In the genomic region with DNA sequence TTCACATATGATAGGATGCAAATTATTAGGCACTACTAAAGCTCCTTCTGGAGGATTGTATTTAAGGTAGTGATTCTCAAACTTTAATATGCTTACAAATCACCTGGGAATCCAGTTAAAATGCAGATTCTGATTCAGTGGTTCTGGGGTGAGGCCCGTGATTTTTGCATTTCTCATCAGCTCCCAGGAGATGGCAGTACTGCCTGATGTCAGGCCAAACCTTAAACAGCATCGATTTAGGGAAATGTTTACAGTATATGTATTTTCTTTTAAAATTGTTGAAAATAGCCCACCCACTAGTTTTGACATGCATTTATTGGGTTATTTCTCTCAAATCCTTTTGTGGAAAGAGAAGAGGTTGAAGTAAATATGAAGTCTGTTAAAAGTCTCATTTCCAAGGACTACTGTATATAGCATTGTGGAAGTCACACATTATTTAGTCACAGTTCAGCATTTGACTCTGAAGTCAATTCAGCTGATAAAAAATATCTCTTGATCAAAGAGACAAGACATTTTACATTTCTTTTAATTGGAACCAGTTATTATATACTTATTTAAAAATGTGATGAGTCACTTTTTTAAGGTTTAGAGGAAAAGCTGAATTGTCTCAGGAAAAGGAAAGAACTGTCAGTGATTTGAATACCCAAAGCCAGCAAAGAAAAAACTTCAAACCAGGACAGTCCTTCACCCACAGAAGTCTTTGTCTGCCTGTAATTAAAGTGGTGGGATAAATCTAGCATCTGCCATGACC, we compare ENCODE assay signal across 9 cellular contexts. TPM values are rescaled to one million over a fixed set of nuclear protein-coding genes. Genes with fewer than 3 reads are reported as not detected.
DNase-seq lines count a peak whose midpoint lies in the region; ATAC-seq, FAIRE-seq and TF ChIP-seq lines count a peak whose summit lies in the region.
"Had no signal": no experiment of that assay in that cellular context is flagged by ENCODE, and none has a peak within 500 bp of the region (broad histone marks: within the 10 kb centered on the region; RNA-seq: fewer than 3 reads in every experiment).

No MANE protein-coding gene starts in this region.

- H3K4me1 Mint-ChIP-seq in astrocyte (ENCODE audit: low read depth, unreplicated experiment): peaks cover 10% of the 10 kb centered on the region

- 0 to 4% (median 3%) methylated on average over 2 of the region's 2 CpGs for WGBS in stomach, 5 donors

- H3K27me3 ChIP-seq in astrocyte (ENCODE audit: insufficient read depth, low read length) (no peaks in the 10 kb centered on the region), stomach (no peaks in the 10 kb centered on the region)

- peak overlapping the region; percentile 58 for H3K4me2 ChIP-seq in astrocyte (ENCODE audit: low read length)

- H4K20me1 ChIP-seq in astrocyte (ENCODE audit: insufficient read depth, low read length): no peaks in the 10 kb centered on the region

- H3K9ac ChIP-seq in astrocyte (ENCODE audit: low read length): peak overlapping the region; percentile 3

- H3K9me3 ChIP-seq in astrocyte (ENCODE audit: insufficient read depth, low read depth, low read length): no peaks in the 10 kb centered on the region
- H3K9me3 ChIP-seq in stomach: no peaks in the 10 kb centered on the region

- H3K4me3 ChIP-seq in GM12875 (ENCODE audit: low read depth, low read length) (no peak overlapping the region), astrocyte (ENCODE audit: insufficient read depth, low read depth, low read length) (peak overlapping the region; percentile 26), stomach (no peak overlapping the region)

- TF ChIP-seq POLR2A in stomach (IDR thresholded peaks at IDR 0.05): no peak

- H3K27ac ChIP-seq in C4-2B (no peak overlapping the region), astrocyte (ENCODE audit: low read depth, low read length) (no peak overlapping the region), stomach (no peak overlapping the region)

- H3K4me3 Mint-ChIP-seq in astrocyte (ENCODE audit: unreplicated experiment): no peak overlapping the region
- H3K4me3 Mint-ChIP-seq: natural killer cell treated with Interleukin-12 subunit alpha and Interleukin-12 subunit beta and Interleukin-15 and Interleukin-18, amount 100 ng/mL, for 72 hours had no signal

- H3K27ac Mint-ChIP-seq in astrocyte (ENCODE audit: unreplicated experiment): no peak overlapping the region
- H3K27ac Mint-ChIP-seq: natural killer cell treated with Interleukin-12 subunit alpha and Interleukin-12 subunit beta and Interleukin-15 and Interleukin-18, amount 100 ng/mL, for 72 hours had no signal

- peak; percentile 62 for FAIRE-seq in astrocyte (lab: Jason Lieb, UNC)

- TF ChIP-seq CTCF in C4-2B (conservative IDR thresholded peaks at IDR 0.05): peak; percentile 93
- TF ChIP-seq CTCF in GM12875 (IDR thresholded peaks at IDR 0.05; ENCODE audit: borderline replicate concordance, insufficient read depth, low read depth, low read length): peak; percentile 48; the same call in 1 of the 2 replicates
- peak; percentile 64 for TF ChIP-seq CTCF in astrocyte (IDR thresholded peaks at IDR 0.05; ENCODE audit: insufficient read depth, low read depth, low read length)
- TF ChIP-seq CTCF in stomach (IDR thresholded peaks at IDR 0.05): peak in 5 of 7 experiments; percentile 37 to 55 (median 42)

- H3K4me1 ChIP-seq in astrocyte (ENCODE audit: insufficient read depth, low read length): peaks cover 8% of the 10 kb centered on the region
- H3K4me1 ChIP-seq in stomach: peaks cover 0 to 11% (median 7%) of the 10 kb centered on the region in 4 donors

- ATAC-seq in GM18870 (IDR thresholded peaks at IDR 0.05; ENCODE audit: unreplicated experiment): no peak

- H3K27me3 Mint-ChIP-seq in astrocyte (ENCODE audit: low read depth, unreplicated experiment): no peaks in the 10 kb centered on the region
- H3K27me3 Mint-ChIP-seq: natural killer cell treated with Interleukin-12 subunit alpha and Interleukin-12 subunit beta and Interleukin-15 and Interleukin-18, amount 100 ng/mL, for 72 hours had no signal

- intact Hi-C loops in stomach (cut with DNase I; ENCODE audit: low total_unique reads): loop anchor here (10.0 kb wide), 1 partner anchor 183 kb away; no protein-coding TSS in a partner anchor

- peak overlapping the region; percentile 19 for H2AFZ ChIP-seq in astrocyte (ENCODE audit: low read depth, low read length)

- no peaks in the 10 kb centered on the region for H3K36me3 Mint-ChIP-seq in astrocyte (ENCODE audit: low read depth, unreplicated experiment)
- H3K36me3 Mint-ChIP-seq: natural killer cell treated with Interleukin-12 subunit alpha and Interleukin-12 subunit beta and Interleukin-15 and Interleukin-18, amount 100 ng/mL, for 72 hours had no signal

- DNase-seq in NCI-H2196 treated with DMSO at 0.1 percent for 48 hours (lab: John Stamatoyannopoulos, UW; ENCODE audit: unreplicated experiment): peak; percentile 21
- no peak for DNase-seq in astrocyte (ENCODE audit: low read depth)
- DNase-seq in iPS-NIHi11 (ENCODE audit: low spot score): peak; percentile 50
- no peak for DNase-seq in stomach
- DNase-seq in ecto neural progenitor cell (ENCODE audit: low spot score): no peak

- H3K9me3 Mint-ChIP-seq in astrocyte (ENCODE audit: unreplicated experiment): no peaks in the 10 kb centered on the region
- H3K9me3 Mint-ChIP-seq: natural killer cell treated with Interleukin-12 subunit alpha and Interleukin-12 subunit beta and Interleukin-15 and Interleukin-18, amount 100 ng/mL, for 72 hours had no signal

- TF ChIP-seq EP300 in stomach (IDR thresholded peaks at IDR 0.05): no peak

- H3K36me3 ChIP-seq in astrocyte (ENCODE audit: insufficient read depth, low read length): no peaks in the 10 kb centered on the region
- no peaks in the 10 kb centered on the region for H3K36me3 ChIP-seq in stomach

- no peaks in the 10 kb centered on the region for H3K79me2 ChIP-seq in astrocyte (ENCODE audit: insufficient read depth, low read length)

RNA-seq across cellular contexts. Expression of gene HBP1, which starts 21.2 kb away (rescaled TPM):
- total RNA-seq in astrocyte: 46.2 and 49.9 TPM in 2 replicates
- total RNA-seq in stomach: 100 to 1,000 TPM in 1 of 5 donors, 10 to 100 TPM in 4; 12.5 to 201 (median 86.2) TPM
- polyA plus RNA-seq in stomach: 10 to 100 TPM; 30.4 to 42.6 (median 41.3) TPM

Comparison
In these comparisons a context has a peak if more than half of its experiments do, and no peak if none do; other contexts are left out.
1. CTCF ChIP-seq: peak in every context shown above with its lines; median percentile 93 in C4-2B; 64 in astrocyte; 48 in GM12875; 42 in stomach.
2. DNase-seq: peak in NCI-H2196 treated with DMSO at 0.1 percent for 48 hours (single experiment) and iPS-NIHi11 (single experiment); none in astrocyte (single experiment), stomach (single experiment) and ecto neural progenitor cell (single experiment).